In genomic region chr20:23363257-23363649, GRCh38 we compare ENCODE assay signal across 9 cellular contexts. TPM values are rescaled to one million over a fixed set of nuclear protein-coding genes. Genes with fewer than 3 reads are reported as not detected.
DNase-seq lines count a peak whose midpoint lies in the region; ATAC-seq and TF ChIP-seq lines count a peak whose summit lies in the region.
"Had no signal": no experiment of that assay in that cellular context is flagged by ENCODE, and none has a peak within 500 bp of the region (broad histone marks: within the 10 kb centered on the region; RNA-seq: fewer than 3 reads in every experiment).

No MANE protein-coding gene starts in this region.

- H3K27ac ChIP-seq in BLaER1 treated with 17β-estradiol and CSF1 and Interleukin-3, amounts not matched to agents 10 nM and 100 nM: peak overlapping the region in 10 of 11 experiments; percentile 93 to 99 (median 96); a peak in 21 of 22 replicates
- peak overlapping the region; percentile 79; the same call in 1 of the 2 replicates for H3K27ac ChIP-seq in MM.1S (ENCODE audit: low read length)
- H3K27ac ChIP-seq in naive thymus-derived CD4-positive, alpha-beta T cell (ENCODE audit: low read depth, low read length): peak overlapping the region; percentile 95

- H3K4me2 ChIP-seq in BLaER1 treated with 17β-estradiol and CSF1 and Interleukin-3, amounts not matched to agents 10 nM and 100 nM: peak overlapping the region; percentile 86 to 96 (median 94)
- H3K4me2 ChIP-seq in MM.1S (ENCODE audit: low read depth, low read length): peak overlapping the region; percentile 96

- H2AFZ ChIP-seq in MM.1S (ENCODE audit: low read length): no peak overlapping the region

- CTCF ChIA-PET in naive thymus-derived CD4-positive, alpha-beta T cell (lab: Charles Lee): no interaction called here

- peaks cover 21 to 43% (median 39%) of the 10 kb centered on the region in 11 experiments for H3K36me3 ChIP-seq in BLaER1 treated with 17β-estradiol and CSF1 and Interleukin-3, amounts not matched to agents 10 nM and 100 nM
- no peaks in the 10 kb centered on the region for H3K36me3 ChIP-seq in MM.1S (replicated peaks; ENCODE audit: insufficient read depth, low read length)
- peaks cover 0 to 15% (median 0%) of the 10 kb centered on the region in 3 experiments for H3K36me3 ChIP-seq in naive thymus-derived CD4-positive, alpha-beta T cell (ENCODE audit: control insufficient read depth in 2 of 3, insufficient read depth in 3 of 3, low read length in 3 of 3)

- peaks cover 32% of the 10 kb centered on the region for H3K36me3 Mint-ChIP-seq in dendritic cell treated with granulocyte-macrophage colony-stimulating factor and Interleukin-4, amounts not matched to agents 40 ng/mL and 50 ng/mL, for 4 days (ENCODE audit: low read depth)
- peaks cover 8 to 19% (median 14%) of the 10 kb centered on the region in 5 donors for H3K36me3 Mint-ChIP-seq in naive thymus-derived CD4-positive, alpha-beta T cell

- peak overlapping the region; percentile 88 to 98 (median 94) for H3K9ac ChIP-seq in BLaER1 treated with 17β-estradiol and CSF1 and Interleukin-3, amounts not matched to agents 10 nM and 100 nM
- H3K9ac ChIP-seq in MM.1S (ENCODE audit: low read length): peak overlapping the region; percentile 94

- intact Hi-C loops in dendritic cell treated with granulocyte-macrophage colony-stimulating factor and Interleukin-4, amounts not matched to agents 40 ng/mL and 50 ng/mL, for 4 days (cut with micrococcal nuclease): loop anchor here (5.0 kb wide), 2 partner anchors 59 to 274 kb away; partner anchors contain the start of genes CST3 and NAPB
- intact Hi-C loops in naive thymus-derived CD4-positive, alpha-beta T cell (cut with micrococcal nuclease): loop anchor here in 1 of 2 donors (2.0 kb wide), 1 partner anchor 14 kb away; no protein-coding TSS in a partner anchor

- peaks cover 53 to 86% (median 68%) of the 10 kb centered on the region in 10 experiments for H3K4me1 ChIP-seq in BLaER1 treated with 17β-estradiol and CSF1 and Interleukin-3, amounts not matched to agents 10 nM and 100 nM
- peaks cover 49% of the 10 kb centered on the region for H3K4me1 ChIP-seq in MM.1S (ENCODE audit: low read length)
- H3K4me1 ChIP-seq in naive thymus-derived CD4-positive, alpha-beta T cell (ENCODE audit: control insufficient read depth in 2 of 2, insufficient read depth in 2 of 2, low read length in 2 of 2): peaks cover 25 to 40% of the 10 kb centered on the region in 2 donors

- H3K9me3 ChIP-seq in BLaER1 treated with 17β-estradiol and CSF1 and Interleukin-3, amounts not matched to agents 10 nM and 100 nM (replicated peaks in 1 of 11): no peaks in the 10 kb centered on the region
- H3K9me3 ChIP-seq in MM.1S (replicated peaks; ENCODE audit: insufficient read depth, low read length): no peaks in the 10 kb centered on the region
- no peaks in the 10 kb centered on the region for H3K9me3 ChIP-seq in naive thymus-derived CD4-positive, alpha-beta T cell (ENCODE audit: control insufficient read depth in 2 of 3, low read length in 3 of 3)

- H3K27ac Mint-ChIP-seq in dendritic cell treated with granulocyte-macrophage colony-stimulating factor and Interleukin-4, amounts not matched to agents 40 ng/mL and 50 ng/mL, for 4 days: peak overlapping the region; percentile 98
- peak overlapping the region; percentile 82 to 99 (median 91) for H3K27ac Mint-ChIP-seq in naive thymus-derived CD4-positive, alpha-beta T cell

- no peaks in the 10 kb centered on the region for H3K9me2 ChIP-seq in MM.1S (replicated peaks; ENCODE audit: insufficient read depth, low read length)

- peaks cover 39 to 61% (median 57%) of the 10 kb centered on the region in 11 experiments; a peak in 21 of 22 replicates for H4K20me1 ChIP-seq in BLaER1 treated with 17β-estradiol and CSF1 and Interleukin-3, amounts not matched to agents 10 nM and 100 nM
- no peaks in the 10 kb centered on the region for H4K20me1 ChIP-seq in MM.1S (ENCODE audit: insufficient read depth, low read length)

- peak overlapping the region; percentile 85 to 95 (median 91) for H3K4me3 ChIP-seq in BLaER1 treated with 17β-estradiol and CSF1 and Interleukin-3, amounts not matched to agents 10 nM and 100 nM
- peak overlapping the region; percentile 82 for H3K4me3 ChIP-seq in MM.1S (ENCODE audit: low read length)
- peak overlapping the region; percentile 90 for H3K4me3 ChIP-seq in naive thymus-derived CD4-positive, alpha-beta T cell (ENCODE audit: low read length)

- H3K4me3 Mint-ChIP-seq in dendritic cell treated with granulocyte-macrophage colony-stimulating factor and Interleukin-4, amounts not matched to agents 40 ng/mL and 50 ng/mL, for 4 days: peak overlapping the region; percentile 96
- peak overlapping the region; percentile 86 to 94 (median 91) for H3K4me3 Mint-ChIP-seq in naive thymus-derived CD4-positive, alpha-beta T cell

- H3K27me3 ChIP-seq in BLaER1 treated with 17β-estradiol and CSF1 and Interleukin-3, amounts not matched to agents 10 nM and 100 nM: no peaks in the 10 kb centered on the region
- no peaks in the 10 kb centered on the region for H3K27me3 ChIP-seq in MM.1S (replicated peaks; ENCODE audit: insufficient read depth, low read length)
- no peaks in the 10 kb centered on the region for H3K27me3 ChIP-seq in naive thymus-derived CD4-positive, alpha-beta T cell (ENCODE audit: control insufficient read depth in 2 of 2, insufficient read depth in 2 of 2, low read length in 2 of 2)

- no peaks in the 10 kb centered on the region for H3K9me3 Mint-ChIP-seq in dendritic cell treated with granulocyte-macrophage colony-stimulating factor and Interleukin-4, amounts not matched to agents 40 ng/mL and 50 ng/mL, for 4 days
- peaks cover 0 to 3% (median 0%) of the 10 kb centered on the region in 11 donors for H3K9me3 Mint-ChIP-seq in naive thymus-derived CD4-positive, alpha-beta T cell

- H3K79me2 ChIP-seq in MM.1S (ENCODE audit: low read length): peaks cover 58% of the 10 kb centered on the region

- no peak for TF ChIP-seq CTCF in MM.1S (IDR thresholded peaks at IDR 0.05; ENCODE audit: low read length)

- DNase-seq in MM.1S: no peak
- no peak for DNase-seq in naive thymus-derived CD4-positive, alpha-beta T cell
- no peak for DNase-seq in ureter (ENCODE audit: low spot score)
- DNase-seq in NCI-H146 (lab: John Stamatoyannopoulos, UW): no peak
- DNase-seq in UCSD-AML1 (lab: John Stamatoyannopoulos, UW; ENCODE audit: unreplicated experiment): no peak
- no peak for DNase-seq in DMS 273 (lab: John Stamatoyannopoulos, UW; ENCODE audit: unreplicated experiment)
- DNase-seq: NCI-H510A had no signal

- peaks cover 24% of the 10 kb centered on the region for H3F3A ChIP-seq in MM.1S (ENCODE audit: insufficient read depth, low read length)

- POLR2A ChIA-PET in naive thymus-derived CD4-positive, alpha-beta T cell (lab: Charles Lee): interaction anchor here (1.4 kb wide), 1 partner anchor 57 kb away, joined by 6 read pairs; no protein-coding TSS in a partner anchor

- ATAC-seq in naive thymus-derived CD4-positive, alpha-beta T cell: no peak

- H3K27me3 Mint-ChIP-seq in dendritic cell treated with granulocyte-macrophage colony-stimulating factor and Interleukin-4, amounts not matched to agents 40 ng/mL and 50 ng/mL, for 4 days: no peaks in the 10 kb centered on the region
- H3K27me3 Mint-ChIP-seq in naive thymus-derived CD4-positive, alpha-beta T cell: peaks cover 0 to 2% (median 0%) of the 10 kb centered on the region in 5 donors

- peaks cover 49% of the 10 kb centered on the region for H3K4me1 Mint-ChIP-seq in dendritic cell treated with granulocyte-macrophage colony-stimulating factor and Interleukin-4, amounts not matched to agents 40 ng/mL and 50 ng/mL, for 4 days (ENCODE audit: low read depth)
- peaks cover 34 to 74% (median 64%) of the 10 kb centered on the region in 7 donors for H3K4me1 Mint-ChIP-seq in naive thymus-derived CD4-positive, alpha-beta T cell

RNA-seq across cellular contexts. Expression of gene GZF1, which starts 1.3 kb away (rescaled TPM):
- total RNA-seq in naive thymus-derived CD4-positive, alpha-beta T cell: 10 to 100 TPM; 11.4 to 44.0 (median 19.6) TPM
- polyA plus RNA-seq in naive thymus-derived CD4-positive, alpha-beta T cell: 1 to 10 TPM; 1.4 to 7.8 TPM
- 11.2 TPM for total RNA-seq in ureter

RNA-seq across cellular contexts. Expression of gene NXT1, which starts 12.7 kb away (rescaled TPM):
- total RNA-seq in naive thymus-derived CD4-positive, alpha-beta T cell: 10 to 100 TPM; 20.1 to 63.4 (median 39.7) TPM
- polyA plus RNA-seq in naive thymus-derived CD4-positive, alpha-beta T cell: 10 to 100 TPM; 50.3 to 71.8 TPM
- 30.8 TPM for total RNA-seq in ureter

RNA-seq across cellular contexts. Expression of gene NAPB, which starts 58.0 kb away (rescaled TPM):
- total RNA-seq in naive thymus-derived CD4-positive, alpha-beta T cell: 10 to 100 TPM; 11.4 to 20.4 (median 16.2) TPM
- polyA plus RNA-seq in naive thymus-derived CD4-positive, alpha-beta T cell: 1 to 10 TPM; 5.5 to 7.9 TPM
- total RNA-seq in ureter: 14.6 TPM
